ENCODE assay signal across 8 cellular contexts in genomic region chr11:43681543-43681942, GRCh38. TPM values are rescaled to one million over a fixed set of nuclear protein-coding genes. Genes with fewer than 3 reads are reported as not detected.
DNase-seq lines count a peak whose midpoint lies in the region; ATAC-seq and TF ChIP-seq lines count a peak whose summit lies in the region.

No MANE protein-coding gene starts in this region.

- CTCF ChIA-PET in Panc1 (lab: Charles Lee) = no interaction called here

- H3K4me3 Mint-ChIP-seq in activated T-cell treated with anti-CD3 and anti-CD28 coated beads, Interleukin-2, amount 50 U/mL, for 24 hours = peak overlapping the region; percentile 89
- peak overlapping the region; percentile 97 for H3K4me3 Mint-ChIP-seq in neural crest cell

- H3K4me3 ChIP-seq in Panc1 (ENCODE audit: low read depth in 2 of 2, low read length in 2 of 2) = peak overlapping the region; percentile 87 to 92
- H3K4me3 ChIP-seq in effector memory CD4-positive, alpha-beta T cell (ENCODE audit: insufficient read depth, low read depth, low read length, poor library complexity, severe bottlenecking) = peak overlapping the region; percentile 63

- H3K9me3 Mint-ChIP-seq in activated T-cell treated with anti-CD3 and anti-CD28 coated beads, Interleukin-2, amount 50 U/mL, for 24 hours = peaks cover 9% of the 10 kb centered on the region
- peaks cover 3% of the 10 kb centered on the region for H3K9me3 Mint-ChIP-seq in neural crest cell

- in situ Hi-C loops in Panc1 (cut with HindIII; ENCODE audit: low pct_unique_long_range_greater_than_20kb, low sequenced_read_pairs) = no loop called here

- peak overlapping the region; percentile 95 for H3K27ac Mint-ChIP-seq in activated T-cell treated with anti-CD3 and anti-CD28 coated beads, Interleukin-2, amount 50 U/mL, for 24 hours
- H3K27ac Mint-ChIP-seq in neural crest cell (ENCODE audit: unreplicated experiment) = peak overlapping the region; percentile 99

- no peak for ATAC-seq in Panc1

- peaks cover 47% of the 10 kb centered on the region for H3K4me1 Mint-ChIP-seq in activated T-cell treated with anti-CD3 and anti-CD28 coated beads, Interleukin-2, amount 50 U/mL, for 24 hours (ENCODE audit: low read depth)
- peaks cover 49% of the 10 kb centered on the region for H3K4me1 Mint-ChIP-seq in neural crest cell

- H3K36me3 ChIP-seq in Panc1 (ENCODE audit: control insufficient read depth, insufficient read depth, low read length) = peaks cover 4% of the 10 kb centered on the region
- H3K36me3 ChIP-seq in effector memory CD4-positive, alpha-beta T cell (ENCODE audit: control insufficient read depth, insufficient read depth, low read length) = no peaks in the 10 kb centered on the region

- H3K27me3 Mint-ChIP-seq in activated T-cell treated with anti-CD3 and anti-CD28 coated beads, Interleukin-2, amount 50 U/mL, for 24 hours = peaks cover 13% of the 10 kb centered on the region
- no peaks in the 10 kb centered on the region for H3K27me3 Mint-ChIP-seq in neural crest cell (ENCODE audit: low read depth)

- DNase-seq in activated T-cell treated with anti-CD3 and anti-CD28 coated beads, Interleukin-2, amount 50 U/mL, for 24 hours = no peak
- DNase-seq in activated T-cell treated with anti-CD3 and anti-CD28 coated beads, Interleukin-2, amount 50 U/mL, for 1 hour = no peak
- DNase-seq in Panc1 (ENCODE audit: low read depth, low spot score) (no peak), neural crest cell (ENCODE audit: low read depth, low spot score) (no peak), head of caudate nucleus (no peak), GM20000 (ENCODE audit: low spot score) (no peak), pons (ENCODE audit: low spot score) (no peak)
- no peak for DNase-seq in effector memory CD4-positive, alpha-beta T cell

- POLR2A ChIA-PET in Panc1 (lab: Charles Lee) = no interaction called here

- H3K27me3 ChIP-seq in Panc1 (ENCODE audit: control insufficient read depth, insufficient read depth, low read length) = no peaks in the 10 kb centered on the region
- no peaks in the 10 kb centered on the region for H3K27me3 ChIP-seq in effector memory CD4-positive, alpha-beta T cell (replicated peaks; ENCODE audit: control insufficient read depth, insufficient read depth, low read length, poor library complexity, severe bottlenecking)

- H3K9me3 ChIP-seq in Panc1 (ENCODE audit: control insufficient read depth, insufficient read depth, low read depth, low read length) = no peaks in the 10 kb centered on the region
- no peaks in the 10 kb centered on the region for H3K9me3 ChIP-seq in effector memory CD4-positive, alpha-beta T cell (ENCODE audit: control insufficient read depth, low read length)

- H3K4me1 ChIP-seq in Panc1 (ENCODE audit: control insufficient read depth, insufficient read depth, low read length) = no peaks in the 10 kb centered on the region
- no peaks in the 10 kb centered on the region for H3K4me1 ChIP-seq in effector memory CD4-positive, alpha-beta T cell (ENCODE audit: control insufficient read depth, insufficient read depth, low read length, poor library complexity, severe bottlenecking)

- TF ChIP-seq CTCF in Panc1 (IDR thresholded peaks at IDR 0.05) (no peak), neural crest cell (conservative IDR thresholded peaks at IDR 0.05) (no peak), GM20000 (IDR thresholded peaks at IDR 0.05; ENCODE audit: extremely low read depth, missing control alignments) (no peak)

- peaks cover 51% of the 10 kb centered on the region for H3K36me3 Mint-ChIP-seq in activated T-cell treated with anti-CD3 and anti-CD28 coated beads, Interleukin-2, amount 50 U/mL, for 24 hours (ENCODE audit: low read depth)
- peaks cover 31% of the 10 kb centered on the region for H3K36me3 Mint-ChIP-seq in neural crest cell (ENCODE audit: low read depth)

- H3K27ac ChIP-seq in Panc1 (ENCODE audit: low read length) = peak overlapping the region; percentile 97
- H3K27ac ChIP-seq in effector memory CD4-positive, alpha-beta T cell (ENCODE audit: insufficient read depth, low read length, poor library complexity, severe bottlenecking) = no peak overlapping the region

- BruUV-seq in Panc1 (replicated peaks; lab: Mats Ljungman, UMichigan) = no TSS peak

- intact Hi-C loops in Panc1 (cut with micrococcal nuclease; ENCODE audit: unreplicated experiment) (no loop called here), head of caudate nucleus (cut with DNase I) (loop anchor here (2.0 kb wide), 1 partner anchor 37 kb away; no protein-coding TSS in a partner anchor)

RNA-seq across cellular contexts. Expression of gene HSD17B12, which starts 1.0 kb away (rescaled TPM):
- total RNA-seq in Panc1 (2021; ENCODE audit: unreplicated experiment) (106 TPM), neural crest cell (111 and 116 TPM in 2 replicates)
- polyA plus RNA-seq in Panc1 (2012; ENCODE audit: insufficient read length) = 71.8 TPM
